8 cellular contexts compared by ENCODE assay signal in the genomic region with DNA sequence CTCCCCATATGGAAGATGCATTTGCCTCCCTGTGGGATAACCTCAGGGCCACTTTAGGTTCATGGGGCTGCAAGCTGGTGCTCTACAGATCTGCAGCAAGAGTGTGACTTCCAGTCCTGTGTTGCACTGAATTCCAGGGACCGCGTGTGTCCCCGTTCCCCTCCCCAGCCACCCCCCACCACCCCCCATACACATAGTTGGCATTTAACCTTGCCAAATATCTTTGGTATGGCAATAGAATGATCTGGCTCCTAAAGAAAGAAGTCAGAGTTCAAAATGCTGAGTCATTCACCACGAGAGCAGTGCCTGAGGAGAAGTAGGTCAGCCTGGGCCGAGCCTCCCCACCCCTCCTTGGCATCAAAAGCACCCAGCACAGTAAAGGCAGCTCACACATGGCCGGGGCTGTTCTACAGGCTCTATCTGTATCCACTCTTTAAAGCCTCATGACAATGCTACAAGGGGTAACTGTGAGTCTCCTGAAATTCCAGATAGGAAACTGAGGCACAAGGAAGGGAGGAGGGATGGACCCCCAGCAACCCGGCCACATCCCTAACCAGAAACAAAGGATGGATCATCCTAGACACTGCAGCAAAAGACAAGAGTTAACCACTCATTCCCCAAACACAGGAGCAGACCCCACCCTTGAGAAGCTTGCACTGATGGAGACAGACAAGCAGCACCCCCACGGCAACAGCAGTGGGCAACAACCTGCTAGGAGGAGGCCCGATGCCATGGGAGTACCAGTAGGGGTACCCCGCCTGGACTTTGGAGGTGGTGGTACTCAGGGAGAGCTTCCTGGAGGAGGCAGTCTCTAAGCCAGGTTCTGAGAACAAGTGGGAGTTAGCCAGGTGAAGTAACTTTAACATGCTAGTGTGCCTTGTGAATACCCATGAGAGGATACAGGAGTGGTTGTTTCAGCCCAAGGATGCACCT.
DNase-seq lines count a peak whose midpoint lies in the region; TF ChIP-seq lines count a peak whose summit lies in the region.

No MANE protein-coding gene starts in this region.

- peak overlapping the region; percentile 49 for H2BK5ac ChIP-seq in trophoblast cell (ENCODE audit: low read depth, low read length, poor library complexity)

- H3K9me2 ChIP-seq in PC-9 (ENCODE audit: insufficient read depth): no peaks in the 10 kb centered on the region

- peak overlapping the region; percentile 36 for H3K4ac ChIP-seq in trophoblast cell (ENCODE audit: low read depth, low read length)

- peak overlapping the region; percentile 8 for H3K18ac ChIP-seq in trophoblast cell (ENCODE audit: low read length)

- H3K9me3 ChIP-seq in PC-9 (ENCODE audit: insufficient read depth, low read depth): no peaks in the 10 kb centered on the region
- no peaks in the 10 kb centered on the region for H3K9me3 ChIP-seq in esophagus squamous epithelium
- peaks cover 1% of the 10 kb centered on the region for H3K9me3 ChIP-seq in trophoblast cell (ENCODE audit: insufficient read depth, low read depth, low read length)

- H2BK12ac ChIP-seq in trophoblast cell (ENCODE audit: low read length): peak overlapping the region; percentile 61

- TF ChIP-seq CTCF in PC-9 (conservative IDR thresholded peaks at IDR 0.05): no peak
- TF ChIP-seq CTCF in esophagus squamous epithelium (IDR thresholded peaks at IDR 0.05): no peak

- peaks cover 18% of the 10 kb centered on the region for H3F3A ChIP-seq in PC-9 (ENCODE audit: insufficient read depth, low read depth)

- no peak overlapping the region for H3K9ac ChIP-seq in trophoblast cell (ENCODE audit: low read length)

- H3K4me2 ChIP-seq in PC-9: peak overlapping the region; percentile 66
- H3K4me2 ChIP-seq in trophoblast cell (ENCODE audit: low read length): no peak overlapping the region

- H3K14ac ChIP-seq in trophoblast cell (ENCODE audit: low read length): peak overlapping the region; percentile 32

- WGBS in esophagus squamous epithelium, 2 donors: 38 to 44% methylated on average over 5 to 6 of the region's 10 CpGs
- no CpG with 5 or more reads among the region's 10 CpGs for WGBS in trophoblast cell (ENCODE audit: extremely low coverage, insufficient coverage, insufficient read length)

- H3K27me3 ChIP-seq in PC-9 (ENCODE audit: insufficient read depth, low read depth): no peaks in the 10 kb centered on the region
- H3K27me3 ChIP-seq in esophagus squamous epithelium: peaks cover 0 to 10% (median 0%) of the 10 kb centered on the region in 4 donors
- no peaks in the 10 kb centered on the region for H3K27me3 ChIP-seq in trophoblast cell (ENCODE audit: insufficient read depth, low read length)

- intact Hi-C loops in PC-9 (cut with micrococcal nuclease; ENCODE audit: unreplicated experiment): loop anchor here (1.0 kb wide), 1 partner anchor 48 kb away; no protein-coding TSS in a partner anchor
- intact Hi-C loops in esophagus squamous epithelium (cut with DNase I): no loop called here

- peak overlapping the region; percentile 50 for H2BK120ac ChIP-seq in trophoblast cell (ENCODE audit: insufficient read depth, low read length, poor library complexity)

- H3K4me1 ChIP-seq in PC-9 (replicated peaks; ENCODE audit: insufficient read depth) (peaks cover 49% of the 10 kb centered on the region), esophagus squamous epithelium (peaks cover 14 to 36% (median 19%) of the 10 kb centered on the region in 3 donors), trophoblast cell (ENCODE audit: control insufficient read depth in 1 of 2, insufficient read depth in 2 of 2, low read length in 2 of 2) (peaks cover 23 to 25% of the 10 kb centered on the region in 2 experiments)

- TF ChIP-seq POLR2A in esophagus squamous epithelium (IDR thresholded peaks at IDR 0.05): no peak

- no peak overlapping the region for H3K23ac ChIP-seq in trophoblast cell (ENCODE audit: low read length)

- no peak overlapping the region for H4K12ac ChIP-seq in trophoblast cell (ENCODE audit: low read depth, low read length)

- H3K79me1 ChIP-seq in trophoblast cell (ENCODE audit: low read length): peaks cover 10% of the 10 kb centered on the region

- peak overlapping the region; percentile 59 for H4K8ac ChIP-seq in trophoblast cell (ENCODE audit: low read depth, low read length)

- H3K4me3 ChIP-seq in PC-9: peak overlapping the region; percentile 24; the same call in 1 of the 2 replicates
- H3K4me3 ChIP-seq in esophagus squamous epithelium: no peak overlapping the region
- no peak overlapping the region for H3K4me3 ChIP-seq in trophoblast cell (ENCODE audit: low read depth, low read length)

- POLR2A ChIA-PET in PC-9 (lab: Charles Lee; ENCODE audit: unreplicated experiment): interaction anchor here (0.6 to 0.7 kb wide), 3 partner anchors 35 to 119 kb away, joined by 3 to 9 read pairs (median 8); no protein-coding TSS in a partner anchor

- H2AFZ ChIP-seq in PC-9: no peak overlapping the region
- no peak overlapping the region for H2AFZ ChIP-seq in trophoblast cell (ENCODE audit: insufficient read depth, low read length, poor library complexity)

- peak overlapping the region; percentile 6 for H2AK5ac ChIP-seq in trophoblast cell (ENCODE audit: low read length)

- H3K27ac ChIP-seq in PC-9: peak overlapping the region; percentile 92
- H3K27ac ChIP-seq in esophagus squamous epithelium: peak overlapping the region in 3 of 4 donors; percentile 4 to 26 (median 23)
- peak overlapping the region; percentile 55 for H3K27ac ChIP-seq in trophoblast cell (ENCODE audit: low read depth, low read length)

- peak overlapping the region; percentile 76 for H4K91ac ChIP-seq in trophoblast cell (ENCODE audit: low read depth, low read length)

- no peaks in the 10 kb centered on the region for H3K36me3 ChIP-seq in PC-9 (ENCODE audit: low read depth)
- no peaks in the 10 kb centered on the region for H3K36me3 ChIP-seq in esophagus squamous epithelium
- H3K36me3 ChIP-seq in trophoblast cell (ENCODE audit: control insufficient read depth in 1 of 2, insufficient read depth in 2 of 2, low read length in 2 of 2): no peaks in the 10 kb centered on the region

- CTCF ChIA-PET in PC-9 (lab: Charles Lee): interaction anchor here (0.6 kb wide), 1 partner anchor 107 kb away, joined by 5 read pairs; no protein-coding TSS in a partner anchor

- DNase-seq in DMS53 (lab: John Stamatoyannopoulos, UW) (peak; percentile 66), PC-9 (peak; percentile 65 to 87), esophagus squamous epithelium (lab: John Stamatoyannopoulos, UW) (no peak), trophoblast cell (peak; percentile 61 to 85), GOT3 (lab: John Stamatoyannopoulos, UW) (no peak), DMS153 treated with DMSO at 0.1 percent for 48 hours (lab: John Stamatoyannopoulos, UW; ENCODE audit: unreplicated experiment) (no peak)
- DNase-seq in activated CD4-positive, alpha-beta T cell treated with anti-CD3 and anti-CD28 coated beads, Interleukin-2, amount 50 U/mL, for 4 hours: no peak
- DNase-seq in activated CD4-positive, alpha-beta T cell treated with anti-CD3 and anti-CD28 coated beads, Interleukin-2, amount 50 U/mL, for 48 hours: no peak

- H3K79me2 ChIP-seq in PC-9 (ENCODE audit: low read depth): no peaks in the 10 kb centered on the region
- peaks cover 4% of the 10 kb centered on the region for H3K79me2 ChIP-seq in trophoblast cell (ENCODE audit: control insufficient read depth, insufficient read depth, low read length, poor library complexity)

- H4K20me1 ChIP-seq in PC-9 (ENCODE audit: insufficient read depth): no peaks in the 10 kb centered on the region

- BruUV-seq in PC-9 (replicated peaks; lab: Mats Ljungman, UMichigan): TSS peak; percentile 76

Comparison
In these comparisons a context has a peak if more than half of its experiments do, and no peak if none do; other contexts are left out.
1. DNase-seq: peak in DMS53 (single experiment), PC-9 (2 of 2) and trophoblast cell (2 of 2); none in esophagus squamous epithelium (single experiment), activated CD4-positive, alpha-beta T cell treated with anti-CD3 and anti-CD28 coated beads, Interleukin-2, amount 50 U/mL, for 4 hours (0 of 2), GOT3 (single experiment), DMS153 treated with DMSO at 0.1 percent for 48 hours (single experiment) and activated CD4-positive, alpha-beta T cell treated with anti-CD3 and anti-CD28 coated beads, Interleukin-2, amount 50 U/mL, for 48 hours (0 of 2).
2. H3K27ac ChIP-seq: peak in every context shown above with its lines; median percentile 92 in PC-9; 55 in trophoblast cell; 23 in esophagus squamous epithelium.